ENCODE assay signal across 8 cellular contexts in genomic region chr12:34022079-34022830, GRCh38. TPM values are rescaled to one million over a fixed set of nuclear protein-coding genes. Genes with fewer than 3 reads are reported as not detected.
DNase-seq lines count a peak whose midpoint lies in the region; ATAC-seq and TF ChIP-seq lines count a peak whose summit lies in the region.

Gene ALG10 (plus strand): TSS chr12:34022496. CDS start chr12:34022600, 104 bp downstream.

- H3K27me3 ChIP-seq in CD4-positive, alpha-beta memory T cell (ENCODE audit: insufficient read depth, low read length), result no peaks in the 10 kb centered on the region
- H3K27me3 ChIP-seq in dorsolateral prefrontal cortex (no peaks in the 10 kb centered on the region), right lobe of liver (no peaks in the 10 kb centered on the region)

- H3K4me1 ChIP-seq in CD4-positive, alpha-beta memory T cell (ENCODE audit: insufficient read depth, low read length), result peaks cover 19% of the 10 kb centered on the region
- peaks cover 0 to 6% (median 0%) of the 10 kb centered on the region in 4 donors for H3K4me1 ChIP-seq in right lobe of liver

- POLR2A ChIA-PET in CD4-positive, alpha-beta memory T cell (lab: Charles Lee; ENCODE audit: partially characterized antibody), result interaction anchor here (1.3 to 3.9 kb wide), 4 partner anchors 11 to 1343 kb away, joined by 4 to 62 read pairs (median 4); partner anchors contain the start of genes DNM1L and YARS2
- POLR2A ChIA-PET in activated CD4-positive, alpha-beta memory T cell treated with anti-CD3 and anti-CD28 coated beads for 36 hours (lab: Charles Lee), result interaction anchor here (0.6 to 2.8 kb wide), 2 partner anchors 982 to 1267 kb away, joined by 3 to 16 read pairs; partner anchors contain the start of gene YARS2

- peaks cover 12 to 23% (median 16%) of the 10 kb centered on the region in 4 donors for H3K4me1 Mint-ChIP-seq in CD4-positive, alpha-beta memory T cell
- peaks cover 15% of the 10 kb centered on the region for H3K4me1 Mint-ChIP-seq in activated CD4-positive, alpha-beta memory T cell treated with anti-CD3 and anti-CD28 coated beads for 36 hours (ENCODE audit: low read depth)

- peak within 1 kb of the TSS; percentile 96 to 99 (median 99) for H3K27ac Mint-ChIP-seq in CD4-positive, alpha-beta memory T cell
- H3K27ac Mint-ChIP-seq in activated CD4-positive, alpha-beta memory T cell treated with anti-CD3 and anti-CD28 coated beads for 36 hours, result peak within 1 kb of the TSS; percentile 94

- peak; percentile 95 to 98 (median 97) for DNase-seq in CD4-positive, alpha-beta memory T cell
- DNase-seq in NCI-H82 treated with DMSO at 0.1 percent for 48 hours (lab: John Stamatoyannopoulos, UW; ENCODE audit: unreplicated experiment) (peak; percentile 87), dorsolateral prefrontal cortex (peak; percentile 86 to 97 (median 95)), right lobe of liver (peak; percentile 95 to 98 (median 97))
- peak; percentile 97 for DNase-seq in activated CD4-positive, alpha-beta memory T cell treated with anti-CD3 and anti-CD28 coated beads for 36 hours
- peak; percentile 87 to 96 for DNase-seq in stimulated activated CD4-positive, alpha-beta T cell treated with anti-CD3 and anti-CD28 coated beads, Interleukin-4, amount 100 ng/mL, for 4 hours

- no peaks in the 10 kb centered on the region for H3K9me3 ChIP-seq in CD4-positive, alpha-beta memory T cell (ENCODE audit: control insufficient read depth in 1 of 2, low read length in 2 of 2)
- H3K9me3 ChIP-seq in right lobe of liver, result no peaks in the 10 kb centered on the region

- H3K27ac ChIP-seq in CD4-positive, alpha-beta memory T cell (ENCODE audit: low read depth, low read length), result peak within 1 kb of the TSS; percentile 84
- H3K27ac ChIP-seq in dorsolateral prefrontal cortex, result peak within 1 kb of the TSS; percentile 43 to 97 (median 86)
- H3K27ac ChIP-seq in right lobe of liver, result peak within 1 kb of the TSS; percentile 34 to 73 (median 64)

- peak; percentile 39 for TF ChIP-seq POLR2A in right lobe of liver (IDR thresholded peaks at IDR 0.05)

- no peaks in the 10 kb centered on the region for H3K9me3 Mint-ChIP-seq in CD4-positive, alpha-beta memory T cell
- H3K9me3 Mint-ChIP-seq in activated CD4-positive, alpha-beta memory T cell treated with anti-CD3 and anti-CD28 coated beads for 36 hours, result no peaks in the 10 kb centered on the region

- peaks cover 9 to 16% of the 10 kb centered on the region in 2 donors for H3K36me3 Mint-ChIP-seq in CD4-positive, alpha-beta memory T cell
- peaks cover 10% of the 10 kb centered on the region for H3K36me3 Mint-ChIP-seq in activated CD4-positive, alpha-beta memory T cell treated with anti-CD3 and anti-CD28 coated beads for 36 hours

- ATAC-seq in GM19438 (IDR thresholded peaks at IDR 0.05; ENCODE audit: low read depth, unreplicated experiment) (peak; percentile 99), HG03575 (IDR thresholded peaks at IDR 0.05; ENCODE audit: extremely low read depth, insufficient number of reproducible peaks, low FRiP score, unreplicated experiment) (peak; percentile 97), right lobe of liver (peak; percentile 99 to 100 (median 100))

- H3K4me3 ChIP-seq in CD4-positive, alpha-beta memory T cell (ENCODE audit: low read length in 2 of 2), result peak within 1 kb of the TSS; percentile 82 to 83
- H3K4me3 ChIP-seq in dorsolateral prefrontal cortex (peak within 1 kb of the TSS; percentile 62 to 94 (median 79)), right lobe of liver (peak within 1 kb of the TSS; percentile 59 to 73 (median 68))

- under 1% methylated on average over 41 of the region's 44 CpGs for WGBS in right lobe of liver (ENCODE audit: insufficient coverage, low coverage, low lambda C conversion rate, missing lambda C conversion rate)

- peaks cover 6% of the 10 kb centered on the region for H3K36me3 ChIP-seq in CD4-positive, alpha-beta memory T cell (ENCODE audit: insufficient read depth, low read length)
- H3K36me3 ChIP-seq in right lobe of liver, result peaks cover 0 to 7% (median 0%) of the 10 kb centered on the region in 4 donors

- TF ChIP-seq CTCF in dorsolateral prefrontal cortex (IDR thresholded peaks at IDR 0.05 in 54 of 56, conservative IDR thresholded peaks at IDR 0.05 in 2 of 56; ENCODE audit: low read depth in 1 of 56, partially characterized antibody in 56 of 56) (peak; percentile 70 to 95 (median 84)), right lobe of liver (IDR thresholded peaks at IDR 0.05) (peak; percentile 68 to 70 (median 70))

- intact Hi-C loops in CD4-positive, alpha-beta memory T cell (cut with micrococcal nuclease), result loop anchor here (1.0 to 10.0 kb wide), 6 partner anchors 103 to 1915 kb away; partner anchors contain the start of genes BICD1 and DNM1L
- intact Hi-C loops in activated CD4-positive, alpha-beta memory T cell treated with anti-CD3 and anti-CD28 coated beads for 36 hours (cut with micrococcal nuclease), result loop anchor here (1.0 to 10.0 kb wide), 5 partner anchors 1125 to 1890 kb away; partner anchors contain the start of genes DNM1L, PKP2 and YARS2
- intact Hi-C loops in dorsolateral prefrontal cortex (cut with DNase I) (loop anchor here (1.0 to 10.0 kb wide), 5 partner anchors 1075 to 1347 kb away; partner anchors contain the start of gene DNM1L (in 2 of the 2)), right lobe of liver (cut with DNase I) (no loop called here)

- CTCF ChIA-PET in CD4-positive, alpha-beta memory T cell (lab: Charles Lee; ENCODE audit: partially characterized antibody), result interaction anchor here (0.6 to 5.1 kb wide), 8 partner anchors 11 to 1915 kb away, joined by 3 to 125 read pairs (median 4); partner anchors contain the start of gene YARS2
- CTCF ChIA-PET in activated CD4-positive, alpha-beta memory T cell treated with anti-CD3 and anti-CD28 coated beads for 36 hours (lab: Charles Lee), result interaction anchor here (0.7 to 5.3 kb wide), 3 partner anchors 17 to 1266 kb away, joined by 3 to 100 read pairs (median 4); partner anchors contain the start of gene YARS2

- H3K4me3 Mint-ChIP-seq in CD4-positive, alpha-beta memory T cell, result peak within 1 kb of the TSS; percentile 92 to 97 (median 96)
- peak within 1 kb of the TSS; percentile 96 for H3K4me3 Mint-ChIP-seq in activated CD4-positive, alpha-beta memory T cell treated with anti-CD3 and anti-CD28 coated beads for 36 hours

- peaks cover 0 to 2% of the 10 kb centered on the region in 2 donors for H3K27me3 Mint-ChIP-seq in CD4-positive, alpha-beta memory T cell
- no peaks in the 10 kb centered on the region for H3K27me3 Mint-ChIP-seq in activated CD4-positive, alpha-beta memory T cell treated with anti-CD3 and anti-CD28 coated beads for 36 hours

RNA-seq across cellular contexts. Expression of gene ALG10, which starts in this region (rescaled TPM):
- 10 to 100 TPM; 22.1 to 22.5 TPM for total RNA-seq in CD4-positive, alpha-beta memory T cell
- polyA plus RNA-seq in CD4-positive, alpha-beta memory T cell, result 1 to 10 TPM; 1.5 to 4.5 TPM
- total RNA-seq in activated CD4-positive, alpha-beta memory T cell treated with anti-CD3 and anti-CD28 coated beads for 36 hours, result 10 to 100 TPM; 19.4 to 20.9 TPM
- total RNA-seq in dorsolateral prefrontal cortex, result 10 to 100 TPM in 20 of 120 experiments, 1 to 10 TPM in 100; 4.6 to 13.9 (median 8.1) TPM
- total RNA-seq in right lobe of liver, result 1 to 10 TPM; 3.4 to 5.9 (median 4.7) TPM

Comparison
In these comparisons a context has a peak if more than half of its experiments do, and no peak if none do; other contexts are left out.
1. Peak in every context shown above with its lines: DNase-seq, ATAC-seq, H3K4me3 ChIP-seq and H3K27ac ChIP-seq.
2. intact Hi-C loops: an anchor here in CD4-positive, alpha-beta memory T cell (1.0 to 10.0 kb wide), activated CD4-positive, alpha-beta memory T cell treated with anti-CD3 and anti-CD28 coated beads for 36 hours (1.0 to 10.0 kb wide) and dorsolateral prefrontal cortex (1.0 to 10.0 kb wide); none called in right lobe of liver.